Comparison of ENCODE assay signal across 23 cellular contexts in the genomic region with DNA sequence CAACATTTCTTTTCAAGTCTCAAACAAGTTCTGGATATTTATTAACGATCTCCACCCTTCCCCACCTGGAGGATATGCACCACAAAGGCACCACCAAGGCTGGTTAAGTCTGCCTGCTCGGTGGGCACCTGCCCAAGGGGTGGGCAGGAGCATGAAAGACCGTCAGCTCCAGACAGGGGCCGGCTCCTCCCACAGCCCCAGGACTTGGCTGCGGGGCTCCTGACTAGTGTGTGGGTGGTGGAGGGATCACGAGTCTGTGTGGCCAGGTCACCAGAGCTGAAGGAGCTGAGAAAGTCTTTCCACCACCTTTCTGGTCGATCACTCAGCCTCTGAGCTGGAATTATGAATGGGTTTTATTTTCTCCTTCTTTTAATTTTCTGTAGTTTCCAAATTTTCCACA. TPM values are rescaled to one million over a fixed set of nuclear protein-coding genes. Genes with fewer than 3 reads are reported as not detected.
A peak's percentile ranks its signal among the peaks of the same experiment; 100 is the strongest.
DNase-seq lines count a peak whose midpoint lies in the region; ATAC-seq, FAIRE-seq and TF ChIP-seq lines count a peak whose summit lies in the region.
"Had no signal": no experiment of that assay in that cellular context is flagged by ENCODE, and none has a peak within 500 bp of the region (broad histone marks: within the 10 kb centered on the region; RNA-seq: fewer than 3 reads in every experiment).

No MANE protein-coding gene starts in this region.

- H3K4me1 ChIP-seq in mammary epithelial cell (ENCODE audit: insufficient read depth, low read length) (peaks cover 56% of the 10 kb centered on the region), breast epithelium (no peaks in the 10 kb centered on the region), GM12878 (ENCODE audit: control insufficient read depth, insufficient read depth, low read length) (peaks cover 5% of the 10 kb centered on the region; the same call in 1 of the 2 replicates), A673 (ENCODE audit: insufficient read depth, low read length, poor library complexity, severe bottlenecking) (peaks cover 17% of the 10 kb centered on the region)
- H3K4me1 ChIP-seq: gastrocnemius medialis had no signal

- DNase-seq in mammary epithelial cell (peak; percentile 42), breast epithelium (ENCODE audit: low spot score in 2 of 2) (no peak), GM12878 (ENCODE audit: low read depth, low spot score) (no peak), glomerular visceral epithelial cell (ENCODE audit: extremely low spot score) (peak; percentile 22), A673 (ENCODE audit: low spot score) (no peak)
- DNase-seq: activated CD8-positive, alpha-beta T cell treated with anti-CD3 and anti-CD28 coated beads for 36 hours; activated naive CD4-positive, alpha-beta T cell treated with anti-CD3 and anti-CD28 coated beads, Interleukin-2, amount 10 ng/mL, durations not matched to agents 7 days and 5 days; activated T-cell treated with anti-CD3 and anti-CD28 coated beads, Interleukin-2, amount 50 U/mL, for 4 hours; gastrocnemius medialis; KG1; left colon; NCI-H2081 treated with DMSO at 0.1 percent for 48 hours; nephron progenitor cell; stimulated activated CD4-positive, alpha-beta T cell treated with anti-CD3 and anti-CD28 coated beads, Interleukin-2, amount 100 ng/mL, for 24 hours; stomach had no signal

- H3K27ac ChIP-seq in mammary epithelial cell (ENCODE audit: insufficient read depth, low read depth, low read length): no peak overlapping the region
- no peak overlapping the region for H3K27ac ChIP-seq in breast epithelium
- no peak overlapping the region for H3K27ac ChIP-seq in GM12878 (ENCODE audit: control insufficient read depth, insufficient read depth)
- no peak overlapping the region for H3K27ac ChIP-seq in A673 (ENCODE audit: low read depth, low read length, poor library complexity, severe bottlenecking)
- H3K27ac ChIP-seq: coronary artery, gastrocnemius medialis, SJSA1, stomach had no signal

- H3K36me3 ChIP-seq in mammary epithelial cell (ENCODE audit: insufficient read depth, low read length) (no peaks in the 10 kb centered on the region), breast epithelium (no peaks in the 10 kb centered on the region), GM12878 (ENCODE audit: control insufficient read depth in 2 of 2, insufficient read depth in 2 of 2, low read length in 1 of 2) (peaks cover 2 to 14% of the 10 kb centered on the region in 2 experiments), A673 (ENCODE audit: insufficient read depth, low read length, poor library complexity, severe bottlenecking) (no peaks in the 10 kb centered on the region)
- H3K36me3 ChIP-seq: gastrocnemius medialis, stomach had no signal

- H3K4me2 ChIP-seq in mammary epithelial cell (ENCODE audit: insufficient read depth, low read depth, low read length): peak overlapping the region; percentile 40
- no peak overlapping the region for H3K4me2 ChIP-seq in GM12878 (ENCODE audit: control insufficient read depth, insufficient read depth)

- FAIRE-seq in GM12878 (lab: Jason Lieb, UNC): no peak
- FAIRE-seq: D721Med, G401.6 had no signal

- no peaks in the 10 kb centered on the region for H3K9me3 ChIP-seq in mammary epithelial cell (replicated peaks; ENCODE audit: insufficient read depth, low read length)
- H3K9me3 ChIP-seq in breast epithelium: no peaks in the 10 kb centered on the region
- no peaks in the 10 kb centered on the region for H3K9me3 ChIP-seq in GM12878 (replicated peaks; ENCODE audit: control insufficient read depth, insufficient read depth, low read length)
- no peaks in the 10 kb centered on the region for H3K9me3 ChIP-seq in A673 (ENCODE audit: low read depth, low read length, poor library complexity, severe bottlenecking)
- H3K9me3 ChIP-seq: gastrocnemius medialis, HAP-1, SJSA1, stomach had no signal

- 20% methylated on average over 7 of the region's 7 CpGs for WGBS in mammary epithelial cell (ENCODE audit: low coverage, missing lambda C conversion rate)
- 56% methylated on average over 7 of the region's 7 CpGs for WGBS in GM12878 (ENCODE audit: insufficient coverage, insufficient replicate concordance, low lambda C conversion rate, missing lambda C conversion rate)

- TF ChIP-seq CTCF in mammary epithelial cell (conservative IDR thresholded peaks at IDR 0.05 in 1 of 2, IDR thresholded peaks at IDR 0.05 in 1 of 2; ENCODE audit: extremely low read depth in 1 of 2, insufficient read depth in 1 of 2, low read depth in 1 of 2, low read length in 2 of 2) (no peak), breast epithelium (IDR thresholded peaks at IDR 0.05) (no peak), GM12878 (IDR thresholded peaks at IDR 0.05 in 2 of 3, conservative IDR thresholded peaks at IDR 0.05 in 1 of 3; ENCODE audit: control insufficient read depth in 2 of 3, extremely low read depth in 1 of 3, insufficient read depth in 1 of 3, low read depth in 3 of 3, low read length in 3 of 3) (no peak), A673 (conservative IDR thresholded peaks at IDR 0.05; ENCODE audit: low read depth, low read length) (no peak)

- intact Hi-C loops in mammary epithelial cell (cut with micrococcal nuclease): no loop called here
- intact Hi-C loops in breast epithelium (cut with DNase I; ENCODE audit: low total_unique reads): no loop called here
- intact Hi-C loops in GM12878 (cut with micrococcal nuclease; ENCODE audit: unreplicated experiment): no loop called here
- intact Hi-C loops in A673 (cut with micrococcal nuclease; ENCODE audit: unreplicated experiment): no loop called here

- H3K79me2 ChIP-seq in mammary epithelial cell (ENCODE audit: insufficient read depth, low read length) (peaks cover 99% of the 10 kb centered on the region), GM12878 (ENCODE audit: control insufficient read depth, insufficient read depth, low read length) (peaks cover 94% of the 10 kb centered on the region)

- BruUV-seq in mammary epithelial cell (replicated peaks; lab: Mats Ljungman, UMichigan) (no TSS peak), GM12878 (replicated peaks; lab: Mats Ljungman, UMichigan) (TSS peak; percentile 7), A673 (replicated peaks; lab: Mats Ljungman, UMichigan) (no TSS peak)

- no peak overlapping the region for H2AFZ ChIP-seq in mammary epithelial cell (ENCODE audit: low read depth, low read length)
- no peak overlapping the region for H2AFZ ChIP-seq in GM12878 (ENCODE audit: control insufficient read depth, low read depth, low read length)

- POLR2A ChIA-PET in GM12878 (lab: Charles Lee) (no interaction called here), A673 (lab: Charles Lee; ENCODE audit: low non-redundant PET) (no interaction called here)

- no peaks in the 10 kb centered on the region for H3K27me3 ChIP-seq in mammary epithelial cell (ENCODE audit: insufficient read depth, low read length)
- no peaks in the 10 kb centered on the region for H3K27me3 ChIP-seq in breast epithelium
- H3K27me3 ChIP-seq in GM12878 (replicated peaks in 1 of 2; ENCODE audit: control insufficient read depth in 2 of 2, insufficient read depth in 2 of 2, low read length in 1 of 2): no peaks in the 10 kb centered on the region
- no peaks in the 10 kb centered on the region for H3K27me3 ChIP-seq in A673 (replicated peaks; ENCODE audit: insufficient read depth, low read depth, low read length, poor library complexity)
- H3K27me3 ChIP-seq: gastrocnemius medialis, SJSA1, stomach had no signal

- ATAC-seq in GM12878 (no peak), HG02852 (IDR thresholded peaks at IDR 0.05; ENCODE audit: unreplicated experiment) (no peak), HG03280 (IDR thresholded peaks at IDR 0.05; ENCODE audit: unreplicated experiment) (no peak), HG03571 (IDR thresholded peaks at IDR 0.05; ENCODE audit: unreplicated experiment) (no peak)
- ATAC-seq: activated CD8-positive, alpha-beta T cell treated with anti-CD3 and anti-CD28 coated beads for 36 hours; activated T-cell treated with anti-CD3 and anti-CD28 coated beads, Interleukin-2, amount 50 U/mL, for 4 hours; gastrocnemius medialis; left colon had no signal

- RAD21 ChIA-PET in GM12878 (lab: Charles Lee; ENCODE audit: unreplicated experiment): interaction anchor here (1.4 kb wide), 1 partner anchor 13 kb away, joined by 4 read pairs; no protein-coding TSS in a partner anchor

- no peak overlapping the region for H3K4me3 ChIP-seq in mammary epithelial cell (replicated peaks in 1 of 3; ENCODE audit: insufficient read depth in 1 of 3, low read depth in 2 of 3, low read length in 3 of 3)
- H3K4me3 ChIP-seq in breast epithelium: no peak overlapping the region
- H3K4me3 ChIP-seq in GM12878: no peak overlapping the region
- no peak overlapping the region for H3K4me3 ChIP-seq in A673 (ENCODE audit: low read depth, low read length, poor library complexity, severe bottlenecking)
- H3K4me3 ChIP-seq: coronary artery, gastrocnemius medialis, HAP-1, SJSA1, stomach had no signal

- SMC1A ChIA-PET in GM12878 (lab: Charles Lee; ENCODE audit: uncharacterized antibody, unreplicated experiment): interaction anchor here (1.1 kb wide), 1 partner anchor 14 kb away, joined by 3 read pairs; no protein-coding TSS in a partner anchor

- H4K20me1 ChIP-seq in mammary epithelial cell (ENCODE audit: insufficient read depth, low read length) (peaks cover 13% of the 10 kb centered on the region), GM12878 (ENCODE audit: control insufficient read depth, insufficient read depth) (peaks cover 7% of the 10 kb centered on the region)

- TF ChIP-seq RAD21 in GM12878 (IDR thresholded peaks at IDR 0.05; ENCODE audit: insufficient read depth, low read depth, low read length): no peak

- TF ChIP-seq POLR2A in breast epithelium (IDR thresholded peaks at IDR 0.05): no peak
- peak; percentile 41 for TF ChIP-seq POLR2A in GM12878 (IDR thresholded peaks at IDR 0.05; ENCODE audit: low read depth, low read length)

- no peak for TF ChIP-seq EP300 in GM12878 (IDR thresholded peaks at IDR 0.05; ENCODE audit: borderline replicate concordance in 1 of 2, control insufficient read depth in 1 of 2, low read depth in 2 of 2, low read length in 2 of 2)

- H3K9ac ChIP-seq in mammary epithelial cell (ENCODE audit: insufficient read depth, low read length) (no peak overlapping the region), GM12878 (ENCODE audit: control insufficient read depth, insufficient read depth, low read length) (no peak overlapping the region)

- CTCF ChIA-PET in mammary epithelial cell (lab: Charles Lee; ENCODE audit: low non-redundant PET): interaction anchor here (0.7 kb wide), 1 partner anchor 22 kb away, joined by 3 read pairs; no protein-coding TSS in a partner anchor
- CTCF ChIA-PET in GM12878 (lab: Yijun Ruan, JAX): interaction anchor here (0.5 to 0.9 kb wide), 2 partner anchors 9 to 45 kb away, joined by 3 to 4 read pairs; no protein-coding TSS in a partner anchor
- CTCF ChIA-PET in A673 (lab: Charles Lee): no interaction called here

- in situ Hi-C loops in mammary epithelial cell (cut with MboI; ENCODE audit: low sequenced_read_pairs in 2 of 2): no loop called here
- in situ Hi-C loops in GM12878 (cut with MboI): no loop called here

- dilution Hi-C loops in mammary epithelial cell (cut with HindIII; ENCODE audit: low sequenced_read_pairs): no loop called here

RNA-seq across cellular contexts. Expression of gene SLC7A1, which starts 7.8 kb away (rescaled TPM):
- total RNA-seq in mammary epithelial cell (100 to 1,000 TPM in 1 of 2 donors, 10 to 100 TPM in 1; 82.7 to 176 TPM), breast epithelium (10 to 100 TPM in 2 of 3 donors, 1 to 10 TPM in 1; 6.6 to 15.4 (median 12.7) TPM), GM12878 (2014; rRNA removed) (16.8 and 22.3 TPM in 2 replicates), GM12878 (2014; rRNA removed; fragmentation: Illumina TruSeq; extraction: Trizol) (13.8 and 15.6 TPM in 2 replicates), GM12878 (2021) (87.9 and 91.7 TPM in 2 replicates), A673 (2021) (81.6 and 101 TPM in 2 replicates)
- polyA plus RNA-seq in mammary epithelial cell (30.9 TPM), GM12878 (2011; rRNA removed) (8.4 and 10.2 TPM in 2 replicates), GM12878 (2014; fragmentation: Illumina TruSeq; extraction: Trizol) (28.2 and 40.3 TPM in 2 replicates), GM12878 (2014; fragmentation: Nextera tagmentation; extraction: Ambion mirVana) (1 to 10 TPM; 6.4 to 7.6 TPM), GM12878 (2014; rRNA removed) (24.6 and 29.4 TPM in 2 replicates), GM12878 (2016; fragmentation: Nextera tagmentation; extraction: Ambion mirVana) (10 to 100 TPM; 25.6 to 25.8 TPM)
- 105 TPM for polyA minus RNA-seq in mammary epithelial cell
- 44.0 and 56.5 TPM in 2 replicates for total RNA-seq in GM12878 (2013; cell fraction: nucleolus; rRNA removed)
- polyA plus RNA-seq in GM12878 (2011; ENCODE audit: low read depth): 15.9 TPM
- 12.8 and 17.9 TPM in 2 replicates for polyA plus RNA-seq in GM12878 (2011; cell fraction: cytosol; rRNA removed)
- 28.3 and 31.2 TPM in 2 replicates for polyA plus RNA-seq in GM12878 (2011; cell fraction: nucleus; rRNA removed)
- polyA plus RNA-seq in GM12878 (2012): 22.7 and 24.7 TPM in 2 replicates
- polyA minus RNA-seq in GM12878 (2011; rRNA and poly(A)+ RNA removed): 19.7 and 28.9 TPM in 2 replicates
- polyA minus RNA-seq in GM12878 (2011; cell fraction: cytosol; rRNA and poly(A)+ RNA removed): 13.4 and 19.3 TPM in 2 replicates
- polyA minus RNA-seq in GM12878 (2011; cell fraction: nucleus; rRNA and poly(A)+ RNA removed): 21.8 and 34.3 TPM in 2 replicates

Comparison
In these comparisons a context has a peak if more than half of its experiments do, and no peak if none do; other contexts are left out.
1. DNase-seq: peak in mammary epithelial cell (single experiment) and glomerular visceral epithelial cell (single experiment); none in breast epithelium (0 of 2), GM12878 (single experiment) and A673 (single experiment).